1 cellular context compared by ENCODE assay signal in the genomic region with DNA sequence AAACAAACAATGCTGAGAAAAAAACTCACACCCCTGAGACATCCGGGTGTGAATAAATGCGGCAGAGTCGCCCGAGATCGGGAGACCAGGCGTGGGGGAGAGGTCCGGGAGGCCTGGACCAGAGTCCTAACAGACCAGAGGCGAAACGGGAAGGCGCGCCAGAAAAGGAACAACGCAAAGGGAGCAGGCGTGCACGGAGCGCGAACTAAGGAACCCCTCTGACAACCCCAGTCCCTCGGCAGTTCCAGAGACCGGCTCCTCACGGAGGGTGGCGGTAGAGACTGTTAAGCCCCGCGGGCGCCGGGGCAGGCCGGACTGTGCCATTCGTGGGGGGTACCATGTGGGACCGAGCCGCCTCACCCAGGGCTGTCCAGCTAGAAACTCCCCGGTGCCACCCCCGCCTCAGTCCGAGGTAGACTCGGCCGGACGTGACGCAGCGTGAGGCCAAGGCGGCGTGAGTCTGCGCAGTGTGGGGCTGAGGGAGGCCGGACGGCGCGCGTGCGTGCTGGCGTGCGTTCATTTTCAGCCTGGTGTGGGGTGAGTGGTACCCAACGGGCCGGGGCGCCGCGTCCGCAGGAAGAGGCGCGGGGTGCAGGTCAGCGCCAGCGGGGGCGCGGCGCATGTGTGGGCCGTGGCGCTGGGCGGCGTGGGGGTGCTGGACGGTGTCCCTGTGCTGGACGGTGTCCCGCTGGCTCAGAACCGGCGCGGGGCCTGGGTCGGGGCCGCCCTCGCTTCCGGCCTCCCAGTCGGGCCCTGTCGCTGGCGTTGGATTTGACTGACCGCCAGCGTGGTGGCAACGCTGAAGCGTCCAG.
TF ChIP-seq lines count a peak whose summit lies in the region.

A gene (plus strand): TSS at position 513 of the 812 bp plus-strand sequence. CDS start 1,075 bp downstream, outside the sequence.

TF ChIP-seq in WTC11, 78 proteins besides CTCF, POLR2A, EP300 and RAD21 (continued from another document and continues in another):
- TF ChIP-seq, protein P1, sequence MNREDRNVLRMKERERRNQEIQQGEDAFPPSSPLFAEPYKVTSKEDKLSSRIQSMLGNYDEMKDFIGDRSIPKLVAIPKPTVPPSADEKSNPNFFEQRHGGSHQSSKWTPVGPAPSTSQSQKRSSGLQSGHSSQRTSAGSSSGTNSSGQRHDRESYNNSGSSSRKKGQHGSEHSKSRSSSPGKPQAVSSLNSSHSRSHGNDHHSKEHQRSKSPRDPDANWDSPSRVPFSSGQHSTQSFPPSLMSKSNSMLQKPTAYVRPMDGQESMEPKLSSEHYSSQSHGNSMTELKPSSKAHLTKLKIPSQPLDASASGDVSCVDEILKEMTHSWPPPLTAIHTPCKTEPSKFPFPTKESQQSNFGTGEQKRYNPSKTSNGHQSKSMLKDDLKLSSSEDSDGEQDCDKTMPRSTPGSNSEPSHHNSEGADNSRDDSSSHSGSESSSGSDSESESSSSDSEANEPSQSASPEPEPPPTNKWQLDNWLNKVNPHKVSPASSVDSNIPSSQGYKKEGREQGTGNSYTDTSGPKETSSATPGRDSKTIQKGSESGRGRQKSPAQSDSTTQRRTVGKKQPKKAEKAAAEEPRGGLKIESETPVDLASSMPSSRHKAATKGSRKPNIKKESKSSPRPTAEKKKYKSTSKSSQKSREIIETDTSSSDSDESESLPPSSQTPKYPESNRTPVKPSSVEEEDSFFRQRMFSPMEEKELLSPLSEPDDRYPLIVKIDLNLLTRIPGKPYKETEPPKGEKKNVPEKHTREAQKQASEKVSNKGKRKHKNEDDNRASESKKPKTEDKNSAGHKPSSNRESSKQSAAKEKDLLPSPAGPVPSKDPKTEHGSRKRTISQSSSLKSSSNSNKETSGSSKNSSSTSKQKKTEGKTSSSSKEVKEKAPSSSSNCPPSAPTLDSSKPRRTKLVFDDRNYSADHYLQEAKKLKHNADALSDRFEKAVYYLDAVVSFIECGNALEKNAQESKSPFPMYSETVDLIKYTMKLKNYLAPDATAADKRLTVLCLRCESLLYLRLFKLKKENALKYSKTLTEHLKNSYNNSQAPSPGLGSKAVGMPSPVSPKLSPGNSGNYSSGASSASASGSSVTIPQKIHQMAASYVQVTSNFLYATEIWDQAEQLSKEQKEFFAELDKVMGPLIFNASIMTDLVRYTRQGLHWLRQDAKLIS (CRISPR knock-in tag; IDR thresholded peaks at IDR 0.05; ENCODE audit: borderline replicate concordance), result peak; percentile 82; the same call in 1 of the 2 replicates
- TF ChIP-seq, protein P2, sequence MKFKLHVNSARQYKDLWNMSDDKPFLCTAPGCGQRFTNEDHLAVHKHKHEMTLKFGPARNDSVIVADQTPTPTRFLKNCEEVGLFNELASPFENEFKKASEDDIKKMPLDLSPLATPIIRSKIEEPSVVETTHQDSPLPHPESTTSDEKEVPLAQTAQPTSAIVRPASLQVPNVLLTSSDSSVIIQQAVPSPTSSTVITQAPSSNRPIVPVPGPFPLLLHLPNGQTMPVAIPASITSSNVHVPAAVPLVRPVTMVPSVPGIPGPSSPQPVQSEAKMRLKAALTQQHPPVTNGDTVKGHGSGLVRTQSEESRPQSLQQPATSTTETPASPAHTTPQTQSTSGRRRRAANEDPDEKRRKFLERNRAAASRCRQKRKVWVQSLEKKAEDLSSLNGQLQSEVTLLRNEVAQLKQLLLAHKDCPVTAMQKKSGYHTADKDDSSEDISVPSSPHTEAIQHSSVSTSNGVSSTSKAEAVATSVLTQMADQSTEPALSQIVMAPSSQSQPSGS (CRISPR knock-in tag; IDR thresholded peaks at IDR 0.05; ENCODE audit: borderline replicate concordance, low read depth), result no peak
- peak; percentile 90; the same call in 1 of the 2 replicates for TF ChIP-seq NFE2L1 (CRISPR knock-in tag; IDR thresholded peaks at IDR 0.05)
- TF ChIP-seq, protein P3, sequence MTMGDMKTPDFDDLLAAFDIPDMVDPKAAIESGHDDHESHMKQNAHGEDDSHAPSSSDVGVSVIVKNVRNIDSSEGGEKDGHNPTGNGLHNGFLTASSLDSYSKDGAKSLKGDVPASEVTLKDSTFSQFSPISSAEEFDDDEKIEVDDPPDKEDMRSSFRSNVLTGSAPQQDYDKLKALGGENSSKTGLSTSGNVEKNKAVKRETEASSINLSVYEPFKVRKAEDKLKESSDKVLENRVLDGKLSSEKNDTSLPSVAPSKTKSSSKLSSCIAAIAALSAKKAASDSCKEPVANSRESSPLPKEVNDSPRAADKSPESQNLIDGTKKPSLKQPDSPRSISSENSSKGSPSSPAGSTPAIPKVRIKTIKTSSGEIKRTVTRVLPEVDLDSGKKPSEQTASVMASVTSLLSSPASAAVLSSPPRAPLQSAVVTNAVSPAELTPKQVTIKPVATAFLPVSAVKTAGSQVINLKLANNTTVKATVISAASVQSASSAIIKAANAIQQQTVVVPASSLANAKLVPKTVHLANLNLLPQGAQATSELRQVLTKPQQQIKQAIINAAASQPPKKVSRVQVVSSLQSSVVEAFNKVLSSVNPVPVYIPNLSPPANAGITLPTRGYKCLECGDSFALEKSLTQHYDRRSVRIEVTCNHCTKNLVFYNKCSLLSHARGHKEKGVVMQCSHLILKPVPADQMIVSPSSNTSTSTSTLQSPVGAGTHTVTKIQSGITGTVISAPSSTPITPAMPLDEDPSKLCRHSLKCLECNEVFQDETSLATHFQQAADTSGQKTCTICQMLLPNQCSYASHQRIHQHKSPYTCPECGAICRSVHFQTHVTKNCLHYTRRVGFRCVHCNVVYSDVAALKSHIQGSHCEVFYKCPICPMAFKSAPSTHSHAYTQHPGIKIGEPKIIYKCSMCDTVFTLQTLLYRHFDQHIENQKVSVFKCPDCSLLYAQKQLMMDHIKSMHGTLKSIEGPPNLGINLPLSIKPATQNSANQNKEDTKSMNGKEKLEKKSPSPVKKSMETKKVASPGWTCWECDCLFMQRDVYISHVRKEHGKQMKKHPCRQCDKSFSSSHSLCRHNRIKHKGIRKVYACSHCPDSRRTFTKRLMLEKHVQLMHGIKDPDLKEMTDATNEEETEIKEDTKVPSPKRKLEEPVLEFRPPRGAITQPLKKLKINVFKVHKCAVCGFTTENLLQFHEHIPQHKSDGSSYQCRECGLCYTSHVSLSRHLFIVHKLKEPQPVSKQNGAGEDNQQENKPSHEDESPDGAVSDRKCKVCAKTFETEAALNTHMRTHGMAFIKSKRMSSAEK (CRISPR knock-in tag; IDR thresholded peaks at IDR 0.05; ENCODE audit: borderline replicate concordance), result no peak
- TF ChIP-seq NR2C2 (CRISPR knock-in tag; IDR thresholded peaks at IDR 0.05), result no peak
- no peak for TF ChIP-seq NR3C1 (CRISPR knock-in tag; conservative IDR thresholded peaks at IDR 0.05; ENCODE audit: low read depth)
- TF ChIP-seq CREM (CRISPR knock-in tag; IDR thresholded peaks at IDR 0.05), result peak; percentile 96
- TF ChIP-seq, protein P4, sequence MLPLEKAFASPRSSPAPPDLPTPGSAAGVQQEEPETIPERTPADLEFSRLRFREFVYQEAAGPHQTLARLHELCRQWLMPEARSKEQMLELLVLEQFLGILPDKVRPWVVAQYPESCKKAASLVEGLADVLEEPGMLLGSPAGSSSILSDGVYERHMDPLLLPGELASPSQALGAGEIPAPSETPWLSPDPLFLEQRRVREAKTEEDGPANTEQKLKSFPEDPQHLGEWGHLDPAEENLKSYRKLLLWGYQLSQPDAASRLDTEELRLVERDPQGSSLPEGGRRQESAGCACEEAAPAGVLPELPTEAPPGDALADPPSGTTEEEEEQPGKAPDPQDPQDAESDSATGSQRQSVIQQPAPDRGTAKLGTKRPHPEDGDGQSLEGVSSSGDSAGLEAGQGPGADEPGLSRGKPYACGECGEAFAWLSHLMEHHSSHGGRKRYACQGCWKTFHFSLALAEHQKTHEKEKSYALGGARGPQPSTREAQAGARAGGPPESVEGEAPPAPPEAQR (CRISPR knock-in tag; IDR thresholded peaks at IDR 0.05), result no peak
- TF ChIP-seq, protein P5, sequence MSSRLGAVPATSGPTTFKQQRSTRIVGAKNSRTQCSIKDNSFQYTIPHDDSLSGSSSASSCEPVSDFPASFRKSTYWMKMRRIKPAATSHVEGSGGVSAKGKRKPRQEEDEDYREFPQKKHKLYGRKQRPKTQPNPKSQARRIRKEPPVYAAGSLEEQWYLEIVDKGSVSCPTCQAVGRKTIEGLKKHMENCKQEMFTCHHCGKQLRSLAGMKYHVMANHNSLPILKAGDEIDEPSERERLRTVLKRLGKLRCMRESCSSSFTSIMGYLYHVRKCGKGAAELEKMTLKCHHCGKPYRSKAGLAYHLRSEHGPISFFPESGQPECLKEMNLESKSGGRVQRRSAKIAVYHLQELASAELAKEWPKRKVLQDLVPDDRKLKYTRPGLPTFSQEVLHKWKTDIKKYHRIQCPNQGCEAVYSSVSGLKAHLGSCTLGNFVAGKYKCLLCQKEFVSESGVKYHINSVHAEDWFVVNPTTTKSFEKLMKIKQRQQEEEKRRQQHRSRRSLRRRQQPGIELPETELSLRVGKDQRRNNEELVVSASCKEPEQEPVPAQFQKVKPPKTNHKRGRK (CRISPR knock-in tag; IDR thresholded peaks at IDR 0.05; ENCODE audit: borderline replicate concordance), result no peak
- TF ChIP-seq ZNF232 (CRISPR knock-in tag; IDR thresholded peaks at IDR 0.05), result peak; percentile 63
- TF ChIP-seq RELA (CRISPR knock-in tag; IDR thresholded peaks at IDR 0.05; ENCODE audit: borderline replicate concordance), result 0 out of 2 replicates have a peak, but pooled peaks have one; percentile 81
- peak; percentile 88; the same call in 1 of the 2 replicates for TF ChIP-seq ESRRA (CRISPR knock-in tag; IDR thresholded peaks at IDR 0.05; ENCODE audit: borderline replicate concordance)
- no peak for TF ChIP-seq ZNF219 (CRISPR knock-in tag; IDR thresholded peaks at IDR 0.05; ENCODE audit: borderline replicate concordance)
- no peak for TF ChIP-seq PRRX2 (CRISPR knock-in tag; IDR thresholded peaks at IDR 0.05)
- TF ChIP-seq NR1H2 (CRISPR knock-in tag; IDR thresholded peaks at IDR 0.05), result no peak
- TF ChIP-seq ZNF396 (CRISPR knock-in tag; IDR thresholded peaks at IDR 0.05; ENCODE audit: borderline replicate concordance), result no peak
- TF ChIP-seq, protein P6, sequence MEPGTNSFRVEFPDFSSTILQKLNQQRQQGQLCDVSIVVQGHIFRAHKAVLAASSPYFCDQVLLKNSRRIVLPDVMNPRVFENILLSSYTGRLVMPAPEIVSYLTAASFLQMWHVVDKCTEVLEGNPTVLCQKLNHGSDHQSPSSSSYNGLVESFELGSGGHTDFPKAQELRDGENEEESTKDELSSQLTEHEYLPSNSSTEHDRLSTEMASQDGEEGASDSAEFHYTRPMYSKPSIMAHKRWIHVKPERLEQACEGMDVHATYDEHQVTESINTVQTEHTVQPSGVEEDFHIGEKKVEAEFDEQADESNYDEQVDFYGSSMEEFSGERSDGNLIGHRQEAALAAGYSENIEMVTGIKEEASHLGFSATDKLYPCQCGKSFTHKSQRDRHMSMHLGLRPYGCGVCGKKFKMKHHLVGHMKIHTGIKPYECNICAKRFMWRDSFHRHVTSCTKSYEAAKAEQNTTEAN (CRISPR knock-in tag; IDR thresholded peaks at IDR 0.05), result peak; percentile 54; the same call in 1 of the 2 replicates
- TF ChIP-seq, protein P7, sequence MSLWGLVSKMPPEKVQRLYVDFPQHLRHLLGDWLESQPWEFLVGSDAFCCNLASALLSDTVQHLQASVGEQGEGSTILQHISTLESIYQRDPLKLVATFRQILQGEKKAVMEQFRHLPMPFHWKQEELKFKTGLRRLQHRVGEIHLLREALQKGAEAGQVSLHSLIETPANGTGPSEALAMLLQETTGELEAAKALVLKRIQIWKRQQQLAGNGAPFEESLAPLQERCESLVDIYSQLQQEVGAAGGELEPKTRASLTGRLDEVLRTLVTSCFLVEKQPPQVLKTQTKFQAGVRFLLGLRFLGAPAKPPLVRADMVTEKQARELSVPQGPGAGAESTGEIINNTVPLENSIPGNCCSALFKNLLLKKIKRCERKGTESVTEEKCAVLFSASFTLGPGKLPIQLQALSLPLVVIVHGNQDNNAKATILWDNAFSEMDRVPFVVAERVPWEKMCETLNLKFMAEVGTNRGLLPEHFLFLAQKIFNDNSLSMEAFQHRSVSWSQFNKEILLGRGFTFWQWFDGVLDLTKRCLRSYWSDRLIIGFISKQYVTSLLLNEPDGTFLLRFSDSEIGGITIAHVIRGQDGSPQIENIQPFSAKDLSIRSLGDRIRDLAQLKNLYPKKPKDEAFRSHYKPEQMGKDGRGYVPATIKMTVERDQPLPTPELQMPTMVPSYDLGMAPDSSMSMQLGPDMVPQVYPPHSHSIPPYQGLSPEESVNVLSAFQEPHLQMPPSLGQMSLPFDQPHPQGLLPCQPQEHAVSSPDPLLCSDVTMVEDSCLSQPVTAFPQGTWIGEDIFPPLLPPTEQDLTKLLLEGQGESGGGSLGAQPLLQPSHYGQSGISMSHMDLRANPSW (CRISPR knock-in tag; conservative IDR thresholded peaks at IDR 0.05; ENCODE audit: low read depth), result no peak
- TF ChIP-seq, protein P8, sequence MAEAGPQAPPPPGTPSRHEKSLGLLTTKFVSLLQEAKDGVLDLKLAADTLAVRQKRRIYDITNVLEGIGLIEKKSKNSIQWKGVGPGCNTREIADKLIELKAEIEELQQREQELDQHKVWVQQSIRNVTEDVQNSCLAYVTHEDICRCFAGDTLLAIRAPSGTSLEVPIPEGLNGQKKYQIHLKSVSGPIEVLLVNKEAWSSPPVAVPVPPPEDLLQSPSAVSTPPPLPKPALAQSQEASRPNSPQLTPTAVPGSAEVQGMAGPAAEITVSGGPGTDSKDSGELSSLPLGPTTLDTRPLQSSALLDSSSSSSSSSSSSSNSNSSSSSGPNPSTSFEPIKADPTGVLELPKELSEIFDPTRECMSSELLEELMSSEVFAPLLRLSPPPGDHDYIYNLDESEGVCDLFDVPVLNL (CRISPR knock-in tag; IDR thresholded peaks at IDR 0.05; ENCODE audit: borderline replicate concordance, low read depth), result no peak; the same call in 1 of the 2 replicates
- TF ChIP-seq, protein P9, sequence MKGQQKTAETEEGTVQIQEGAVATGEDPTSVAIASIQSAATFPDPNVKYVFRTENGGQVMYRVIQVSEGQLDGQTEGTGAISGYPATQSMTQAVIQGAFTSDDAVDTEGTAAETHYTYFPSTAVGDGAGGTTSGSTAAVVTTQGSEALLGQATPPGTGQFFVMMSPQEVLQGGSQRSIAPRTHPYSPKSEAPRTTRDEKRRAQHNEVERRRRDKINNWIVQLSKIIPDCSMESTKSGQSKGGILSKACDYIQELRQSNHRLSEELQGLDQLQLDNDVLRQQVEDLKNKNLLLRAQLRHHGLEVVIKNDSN (CRISPR knock-in tag; IDR thresholded peaks at IDR 0.05), result no peak
- no peak for TF ChIP-seq CREB1 (CRISPR knock-in tag; IDR thresholded peaks at IDR 0.05)
- TF ChIP-seq, protein P10, sequence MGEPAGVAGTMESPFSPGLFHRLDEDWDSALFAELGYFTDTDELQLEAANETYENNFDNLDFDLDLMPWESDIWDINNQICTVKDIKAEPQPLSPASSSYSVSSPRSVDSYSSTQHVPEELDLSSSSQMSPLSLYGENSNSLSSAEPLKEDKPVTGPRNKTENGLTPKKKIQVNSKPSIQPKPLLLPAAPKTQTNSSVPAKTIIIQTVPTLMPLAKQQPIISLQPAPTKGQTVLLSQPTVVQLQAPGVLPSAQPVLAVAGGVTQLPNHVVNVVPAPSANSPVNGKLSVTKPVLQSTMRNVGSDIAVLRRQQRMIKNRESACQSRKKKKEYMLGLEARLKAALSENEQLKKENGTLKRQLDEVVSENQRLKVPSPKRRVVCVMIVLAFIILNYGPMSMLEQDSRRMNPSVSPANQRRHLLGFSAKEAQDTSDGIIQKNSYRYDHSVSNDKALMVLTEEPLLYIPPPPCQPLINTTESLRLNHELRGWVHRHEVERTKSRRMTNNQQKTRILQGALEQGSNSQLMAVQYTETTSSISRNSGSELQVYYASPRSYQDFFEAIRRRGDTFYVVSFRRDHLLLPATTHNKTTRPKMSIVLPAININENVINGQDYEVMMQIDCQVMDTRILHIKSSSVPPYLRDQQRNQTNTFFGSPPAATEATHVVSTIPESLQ (CRISPR knock-in tag; IDR thresholded peaks at IDR 0.05), result no peak
- peak; percentile 28; the same call in 1 of the 2 replicates for TF ChIP-seq NFYB (CRISPR knock-in tag; conservative IDR thresholded peaks at IDR 0.05; ENCODE audit: low read depth)
- no peak for TF ChIP-seq SOX15 (CRISPR knock-in tag; IDR thresholded peaks at IDR 0.05)
- peak; percentile 89; the same call in 1 of the 2 replicates for TF ChIP-seq FOXK1 (CRISPR knock-in tag; IDR thresholded peaks at IDR 0.05)
- TF ChIP-seq, protein P11, sequence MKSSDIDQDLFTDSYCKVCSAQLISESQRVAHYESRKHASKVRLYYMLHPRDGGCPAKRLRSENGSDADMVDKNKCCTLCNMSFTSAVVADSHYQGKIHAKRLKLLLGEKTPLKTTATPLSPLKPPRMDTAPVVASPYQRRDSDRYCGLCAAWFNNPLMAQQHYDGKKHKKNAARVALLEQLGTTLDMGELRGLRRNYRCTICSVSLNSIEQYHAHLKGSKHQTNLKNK (CRISPR knock-in tag; IDR thresholded peaks at IDR 0.05), result no peak
